ENCODE assay signal across 22 cellular contexts in the genomic region with DNA sequence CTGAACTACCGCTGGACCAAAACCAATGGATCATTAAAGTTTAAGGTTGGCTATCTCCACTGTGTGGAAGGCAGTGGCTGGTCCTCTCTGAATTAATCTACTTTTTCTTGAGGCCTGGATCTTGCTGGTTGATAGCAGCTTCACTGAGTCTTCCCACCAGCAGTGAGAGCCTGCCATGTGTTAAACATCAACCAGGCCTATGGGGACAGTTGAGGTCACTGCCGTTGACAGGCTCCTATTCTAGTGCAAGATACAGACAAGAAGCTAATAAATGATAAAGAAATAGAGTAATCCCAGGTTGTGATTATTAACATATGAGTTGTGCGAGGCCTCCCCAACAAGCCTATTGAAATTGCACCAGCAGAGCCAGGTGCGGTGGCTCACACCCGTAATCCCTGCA. TPM values are rescaled to one million over a fixed set of nuclear protein-coding genes. Genes with fewer than 3 reads are reported as not detected.
"Had no signal": no experiment of that assay in that cellular context is flagged by ENCODE, and none has a peak within 500 bp of the region (broad histone marks: within the 10 kb centered on the region; RNA-seq: fewer than 3 reads in every experiment).

No MANE protein-coding gene starts in this region.

- DNase-seq: effector memory CD8-positive, alpha-beta T cell; gastrocnemius medialis; heart right ventricle; immature natural killer cell; kidney; naive thymus-derived CD4-positive, alpha-beta T cell; nephron progenitor cell; psoas muscle; retina; sigmoid colon; stimulated activated CD4-positive, alpha-beta T cell treated with anti-CD3 and anti-CD28 coated beads, Interleukin-12 subunit alpha, Interleukin-12 subunit beta, amount 100 ng/mL, for 4 hours; stimulated activated naive CD4-positive, alpha-beta T cell; stomach; substantia nigra; upper lobe of left lung; uterus had no signal

- H3K9me3 ChIP-seq: esophagus muscularis mucosa, gastrocnemius medialis, heart right ventricle, psoas muscle, sigmoid colon, stomach, thoracic aorta, upper lobe of left lung, uterus had no signal

- H3K36me3 ChIP-seq: esophagus muscularis mucosa, gastrocnemius medialis, heart right ventricle, sigmoid colon, stomach, thoracic aorta, upper lobe of left lung, uterus had no signal

- ATAC-seq: effector memory CD8-positive, alpha-beta T cell; gastrocnemius medialis; heart right ventricle; naive thymus-derived CD4-positive, alpha-beta T cell; psoas muscle had no signal

- H3K4me1 ChIP-seq: esophagus muscularis mucosa, gastrocnemius medialis, heart right ventricle, psoas muscle, sigmoid colon, stomach, upper lobe of left lung, uterus had no signal

- H3K4me3 ChIP-seq: esophagus muscularis mucosa, gastrocnemius medialis, heart right ventricle, psoas muscle, sigmoid colon, skin epidermis, stomach, thoracic aorta, upper lobe of left lung, uterus had no signal

- H3K27ac ChIP-seq: esophagus muscularis mucosa, gastrocnemius medialis, heart right ventricle, psoas muscle, sigmoid colon, skin epidermis, stomach, thoracic aorta, upper lobe of left lung, uterus had no signal

- H3K27me3 ChIP-seq: esophagus muscularis mucosa, gastrocnemius medialis, sigmoid colon, stomach, upper lobe of left lung, uterus had no signal

RNA-seq across cellular contexts. Expression of a gene that starts 23.5 kb away (rescaled TPM):
- total RNA-seq: lung microvascular endothelial cell; mononuclear cell; naive thymus-derived CD4-positive, alpha-beta T cell; psoas muscle had no signal
- polyA plus RNA-seq: immature natural killer cell; liver; naive thymus-derived CD4-positive, alpha-beta T cell had no signal
